ENCODE assay signal across 8 cellular contexts in genomic region chr9:99824378-99825157, GRCh38. TPM values are rescaled to one million over a fixed set of nuclear protein-coding genes. Genes with fewer than 3 reads are reported as not detected.
DNase-seq lines count a peak whose midpoint lies in the region; ATAC-seq and TF ChIP-seq lines count a peak whose summit lies in the region.

No MANE protein-coding gene starts in this region.

- H3K4me1 Mint-ChIP-seq in natural killer cell treated with Interleukin-12 subunit alpha and Interleukin-12 subunit beta and Interleukin-15 and Interleukin-18, amount 100 ng/mL, for 72 hours (ENCODE audit: low read depth in 2 of 2), result peaks cover 54 to 60% of the 10 kb centered on the region in 2 donors

- peaks cover 9 to 34% of the 10 kb centered on the region in 2 donors for H3K27me3 Mint-ChIP-seq in natural killer cell treated with Interleukin-12 subunit alpha and Interleukin-12 subunit beta and Interleukin-15 and Interleukin-18, amount 100 ng/mL, for 72 hours

- peaks cover 5% of the 10 kb centered on the region for H3K36me3 Mint-ChIP-seq in natural killer cell treated with Interleukin-12 subunit alpha and Interleukin-12 subunit beta and Interleukin-15 and Interleukin-18, amount 100 ng/mL, for 72 hours

- peak; percentile 82 for DNase-seq in ELF-1 (ENCODE audit: low read depth, low spot score)
- peak; percentile 72 for DNase-seq in activated CD8-positive, alpha-beta memory T cell treated with anti-CD3 and anti-CD28 coated beads, Interleukin-2, amount 50 U/mL, for 4 hours
- DNase-seq in erythroblast (lab: John Stamatoyannopoulos, UW), result peak; percentile 66 to 68
- peak; percentile 76 for DNase-seq in natural killer cell treated with Interleukin-12 subunit alpha and Interleukin-12 subunit beta and Interleukin-15 and Interleukin-18, amount 100 ng/mL, for 72 hours (ENCODE audit: low spot score)
- DNase-seq in tibial nerve (ENCODE audit: low spot score in 2 of 2), result no peak
- DNase-seq in NCI-H1105 treated with DMSO at 0.1 percent for 48 hours (lab: John Stamatoyannopoulos, UW), result no peak

- H3K9me3 ChIP-seq in tibial nerve, result no peaks in the 10 kb centered on the region

- ATAC-seq in natural killer cell treated with Interleukin-12 subunit alpha and Interleukin-12 subunit beta and Interleukin-15 and Interleukin-18, amount 100 ng/mL, for 72 hours, result no peak
- ATAC-seq in esophagus mucosa, result no peak

- peaks cover 0 to 6% (median 0%) of the 10 kb centered on the region in 3 donors for H3K36me3 ChIP-seq in tibial nerve

- TF ChIP-seq CTCF in LNCAP (IDR thresholded peaks at IDR 0.05) (peak; percentile 38; the same call in 1 of the 2 replicates), tibial nerve (IDR thresholded peaks at IDR 0.05) (peak; percentile 7 to 40 (median 35))

- TF ChIP-seq POLR2A in erythroblast (IDR thresholded peaks at IDR 0.05; ENCODE audit: low read length), result no peak
- no peak for TF ChIP-seq POLR2A in tibial nerve (IDR thresholded peaks at IDR 0.05)

- H3K4me3 ChIP-seq in tibial nerve, result peak overlapping the region; percentile 73 to 90 (median 83)

- peaks cover 0 to 58% of the 10 kb centered on the region in 2 donors for H3K27me3 ChIP-seq in tibial nerve

- peak overlapping the region; percentile 94 for H3K4me3 Mint-ChIP-seq in natural killer cell treated with Interleukin-12 subunit alpha and Interleukin-12 subunit beta and Interleukin-15 and Interleukin-18, amount 100 ng/mL, for 72 hours

- peak overlapping the region in 1 of 2 donors; percentile 73 for H3K27ac Mint-ChIP-seq in natural killer cell treated with Interleukin-12 subunit alpha and Interleukin-12 subunit beta and Interleukin-15 and Interleukin-18, amount 100 ng/mL, for 72 hours

- peaks cover 0 to 43% (median 13%) of the 10 kb centered on the region in 4 donors for H3K4me1 ChIP-seq in tibial nerve

- 9 to 10% methylated on average over 29 to 39 of the region's 56 CpGs for WGBS in tibial nerve, 2 donors

- peak in 1 of 2 donors; percentile 47 for TF ChIP-seq EP300 in tibial nerve (IDR thresholded peaks at IDR 0.05)

- H3K9me3 Mint-ChIP-seq in natural killer cell treated with Interleukin-12 subunit alpha and Interleukin-12 subunit beta and Interleukin-15 and Interleukin-18, amount 100 ng/mL, for 72 hours, result no peaks in the 10 kb centered on the region

- H3K27ac ChIP-seq in tibial nerve, result peak overlapping the region in 1 of 4 donors; percentile 99

RNA-seq across cellular contexts. Expression of gene NR4A3, which starts 2.9 kb away (rescaled TPM):
- total RNA-seq in natural killer cell treated with Interleukin-12 subunit alpha and Interleukin-12 subunit beta and Interleukin-15 and Interleukin-18, amount 100 ng/mL, for 72 hours, result 1 to 10 TPM; 1.3 to 2.4 TPM
- total RNA-seq in tibial nerve, result 10 to 100 TPM in 1 of 4 donors, 1 to 10 TPM in 3; 3.0 to 12.7 (median 4.8) TPM
- 0.24 TPM for total RNA-seq in esophagus mucosa

Comparison
In these comparisons a context has a peak if more than half of its experiments do, and no peak if none do; other contexts are left out.
1. DNase-seq: peak in ELF-1 (single experiment), activated CD8-positive, alpha-beta memory T cell treated with anti-CD3 and anti-CD28 coated beads, Interleukin-2, amount 50 U/mL, for 4 hours (single experiment), erythroblast (2 of 2) and natural killer cell treated with Interleukin-12 subunit alpha and Interleukin-12 subunit beta and Interleukin-15 and Interleukin-18, amount 100 ng/mL, for 72 hours (single experiment); none in tibial nerve (0 of 2) and NCI-H1105 treated with DMSO at 0.1 percent for 48 hours (single experiment).